Comparison of ENCODE assay signal across 8 cellular contexts in genomic region chr16:67841816-67842508, GRCh38.
A peak's percentile ranks its signal among the peaks of the same experiment; 100 is the strongest.
DNase-seq lines count a peak whose midpoint lies in the region; ATAC-seq and TF ChIP-seq lines count a peak whose summit lies in the region.

TSS of gene THAP11 (plus strand) at chr16:67842320. CDS start at chr16:67842555, 235 bp downstream.

- POLR2A ChIA-PET in GM10248 (lab: Yijun Ruan, JAX): no interaction called here

- H3K4me1 Mint-ChIP-seq in activated naive CD4-positive, alpha-beta T cell treated with anti-CD3 and anti-CD28 coated beads, Interleukin-2, amount 10 ng/mL, durations not matched to agents 7 days and 5 days: peaks cover 43% of the 10 kb centered on the region

- TF ChIP-seq CTCF in GM10248 (IDR thresholded peaks at IDR 0.05; ENCODE audit: control extremely low read depth, extremely low read depth, low read depth, missing control alignments) (peak; percentile 87), NB4 (IDR thresholded peaks at IDR 0.05; ENCODE audit: low read depth, low read length) (peak; percentile 90)

- no peaks in the 10 kb centered on the region for H3K9me3 Mint-ChIP-seq in activated naive CD4-positive, alpha-beta T cell treated with anti-CD3 and anti-CD28 coated beads, Interleukin-2, amount 10 ng/mL, durations not matched to agents 7 days and 5 days

- H3K27me3 Mint-ChIP-seq in activated naive CD4-positive, alpha-beta T cell treated with anti-CD3 and anti-CD28 coated beads, Interleukin-2, amount 10 ng/mL, durations not matched to agents 7 days and 5 days: no peaks in the 10 kb centered on the region

- H3K27ac Mint-ChIP-seq in activated naive CD4-positive, alpha-beta T cell treated with anti-CD3 and anti-CD28 coated beads, Interleukin-2, amount 10 ng/mL, durations not matched to agents 7 days and 5 days: peak within 1 kb of the TSS; percentile 99

- H3K36me3 Mint-ChIP-seq in activated naive CD4-positive, alpha-beta T cell treated with anti-CD3 and anti-CD28 coated beads, Interleukin-2, amount 10 ng/mL, durations not matched to agents 7 days and 5 days: peaks cover 18% of the 10 kb centered on the region

- H3K27ac ChIP-seq in SK-N-MC: peak within 1 kb of the TSS; percentile 98

- peak within 1 kb of the TSS; percentile 95 for H3K4me3 Mint-ChIP-seq in activated naive CD4-positive, alpha-beta T cell treated with anti-CD3 and anti-CD28 coated beads, Interleukin-2, amount 10 ng/mL, durations not matched to agents 7 days and 5 days

- H3K9me3 ChIP-seq in SK-N-MC (ENCODE audit: low read depth, low read length): no peaks in the 10 kb centered on the region

- H3K4me3 ChIP-seq in NB4 (ENCODE audit: low read depth, low read length): peak within 1 kb of the TSS; percentile 79
- H3K4me3 ChIP-seq in SK-N-MC: peak within 1 kb of the TSS; percentile 90

- peak; percentile 46 for ATAC-seq in HG02571 (IDR thresholded peaks at IDR 0.05; ENCODE audit: unreplicated experiment)

- DNase-seq in GM10248 (ENCODE audit: extremely low spot score) (peak; percentile 92), NB4 (ENCODE audit: low read depth) (peak; percentile 97), SK-N-MC (ENCODE audit: low read depth, low spot score) (peak; percentile 68), germinal center (ENCODE audit: low spot score) (peak; percentile 91), nucleus accumbens (lab: John Stamatoyannopoulos, UW) (peak in 55 of 56 donors; percentile 39 to 98 (median 91)), superior temporal gyrus (ENCODE audit: extremely low spot score) (peak; percentile 99)
- peak; percentile 97 for DNase-seq in activated naive CD4-positive, alpha-beta T cell treated with anti-CD3 and anti-CD28 coated beads, Interleukin-2, amount 10 ng/mL, durations not matched to agents 7 days and 5 days

- peak; percentile 52 for TF ChIP-seq POLR2A in NB4 (IDR thresholded peaks at IDR 0.05; ENCODE audit: extremely low read depth, insufficient read length)

- no peaks in the 10 kb centered on the region for H3K36me3 ChIP-seq in SK-N-MC (ENCODE audit: insufficient read depth, low read length)

- CTCF ChIA-PET in GM10248 (lab: Yijun Ruan, JAX): interaction anchor here (1.0 to 1.5 kb wide), 4 partner anchors 21 to 230 kb away, joined by 3 to 10 read pairs (median 3); no protein-coding TSS in a partner anchor
- CTCF ChIA-PET in activated naive CD4-positive, alpha-beta T cell treated with anti-CD3 and anti-CD28 coated beads, Interleukin-2, amount 10 ng/mL, durations not matched to agents 7 days and 5 days (lab: Charles Lee): interaction anchor here (1.2 to 1.3 kb wide), 2 partner anchors 31 to 100 kb away, joined by 3 to 5 read pairs; partner anchors contain the start of gene EDC4

- H3K9ac ChIP-seq in SK-N-MC (ENCODE audit: insufficient read length): peak within 1 kb of the TSS; percentile 87

Comparison
In these comparisons a context has a peak if more than half of its experiments do, and no peak if none do; other contexts are left out.
1. Peak in every context shown above with its lines: DNase-seq, ATAC-seq, H3K4me3 ChIP-seq and H3K27ac ChIP-seq.